ENCODE assay signal across 1 cellular context in genomic region chr1:151522427-151522826, GRCh38. TPM values are rescaled to one million over a fixed set of nuclear protein-coding genes. Genes with fewer than 3 reads are reported as not detected.
"Had no signal": no experiment of that assay in that cellular context is flagged by ENCODE, and none has a peak within 500 bp of the region (broad histone marks: within the 10 kb centered on the region; RNA-seq: fewer than 3 reads in every experiment).

No MANE protein-coding gene starts in this region.

RNA-seq across cellular contexts. Expression of gene CGN, which starts 11.2 kb away (rescaled TPM):
- total RNA-seq: ascending aorta had no signal
